9 cellular contexts compared by ENCODE assay signal in genomic region chr11:65489061-65489705, GRCh38. TPM values are rescaled to one million over a fixed set of nuclear protein-coding genes. Genes with fewer than 3 reads are reported as not detected.
DNase-seq lines count a peak whose midpoint lies in the region; ATAC-seq and TF ChIP-seq lines count a peak whose summit lies in the region.
"Had no signal": no experiment of that assay in that cellular context is flagged by ENCODE, and none has a peak within 500 bp of the region (broad histone marks: within the 10 kb centered on the region; RNA-seq: fewer than 3 reads in every experiment).

No MANE protein-coding gene starts in this region.

- peak overlapping the region; percentile 91 for H3K18ac ChIP-seq in trophoblast cell (ENCODE audit: low read length)

- H3K27ac ChIP-seq in BLaER1, result peak overlapping the region; percentile 91
- peak overlapping the region; percentile 100 for H3K27ac ChIP-seq in trophoblast cell (ENCODE audit: low read depth, low read length)
- H3K27ac ChIP-seq in PC-3 (ENCODE audit: low read length), result no peak overlapping the region

- H2BK5ac ChIP-seq in trophoblast cell (ENCODE audit: low read depth, low read length, poor library complexity), result peak overlapping the region; percentile 99

- H3K27me3 Mint-ChIP-seq in glutamatergic neuron (ENCODE audit: unreplicated experiment), result peaks cover 18% of the 10 kb centered on the region

- peak overlapping the region; percentile 97 for H2BK12ac ChIP-seq in trophoblast cell (ENCODE audit: low read length)

- no peaks in the 10 kb centered on the region for H3K36me3 ChIP-seq in BLaER1
- H3K36me3 ChIP-seq in trophoblast cell (ENCODE audit: control insufficient read depth in 1 of 2, insufficient read depth in 2 of 2, low read length in 2 of 2), result no peaks in the 10 kb centered on the region
- H3K36me3 ChIP-seq in PC-3 (ENCODE audit: low read depth, low read length), result no peaks in the 10 kb centered on the region

- H3K14ac ChIP-seq in trophoblast cell (ENCODE audit: low read length), result peak overlapping the region; percentile 97

- H4K8ac ChIP-seq in trophoblast cell (ENCODE audit: low read depth, low read length), result peak overlapping the region; percentile 93

- H2AK5ac ChIP-seq in trophoblast cell (ENCODE audit: low read length), result peak overlapping the region; percentile 90

- no peaks in the 10 kb centered on the region for H3F3A ChIP-seq in PC-3 (ENCODE audit: low read length, unreplicated experiment)

- H3K4ac ChIP-seq in trophoblast cell (ENCODE audit: low read depth, low read length), result peak overlapping the region; percentile 66

- H4K20me1 ChIP-seq in BLaER1, result no peaks in the 10 kb centered on the region
- no peaks in the 10 kb centered on the region for H4K20me1 ChIP-seq in PC-3 (ENCODE audit: low read length)

- H3K4me3 ChIP-seq in BLaER1, result no peak overlapping the region; the same call in 1 of the 2 replicates
- no peak overlapping the region for H3K4me3 ChIP-seq in trophoblast cell (ENCODE audit: low read depth, low read length)
- H3K4me3 ChIP-seq in PC-3 (ENCODE audit: low read length), result no peak overlapping the region

- CTCF ChIA-PET in PC-3 (lab: Charles Lee), result interaction anchor here (0.6 kb wide), 1 partner anchor 19 kb away, joined by 5 read pairs; no protein-coding TSS in a partner anchor

- DNase-seq in SW480 (ENCODE audit: low spot score), result peak; percentile 84
- no peak for DNase-seq in glutamatergic neuron
- DNase-seq in trophoblast cell, result peak; percentile 99 to 100
- DNase-seq in PC-3, result no peak
- DNase-seq in activated CD8-positive, alpha-beta memory T cell treated with anti-CD3 and anti-CD28 coated beads, Interleukin-2, amount 50 U/mL, for 4 hours, result no peak
- DNase-seq: NCI-H1092 had no signal

- peak overlapping the region; percentile 87 for H3K4me3 Mint-ChIP-seq in glutamatergic neuron (ENCODE audit: unreplicated experiment)

- POLR2A ChIA-PET in PC-3 (lab: Charles Lee; ENCODE audit: unreplicated experiment), result interaction anchor here (2.6 kb wide), 1 partner anchor 9 kb away, joined by 21 read pairs; the partner anchor contains the start of gene MALAT1

- H3K27me3 ChIP-seq in BLaER1 (no peaks in the 10 kb centered on the region), trophoblast cell (ENCODE audit: insufficient read depth, low read length) (no peaks in the 10 kb centered on the region), PC-3 (ENCODE audit: low read length) (no peaks in the 10 kb centered on the region)

- no TSS peak for BruUV-seq in PC-3 (replicated peaks; lab: Mats Ljungman, UMichigan)

- peak overlapping the region; percentile 97 for H2BK120ac ChIP-seq in trophoblast cell (ENCODE audit: insufficient read depth, low read length, poor library complexity)

- H3K79me1 ChIP-seq in trophoblast cell (ENCODE audit: low read length), result peaks cover 73% of the 10 kb centered on the region

- peak overlapping the region; percentile 99 for H3K27ac Mint-ChIP-seq in glutamatergic neuron (ENCODE audit: unreplicated experiment)

- no peak for ATAC-seq in GM21723 (IDR thresholded peaks at IDR 0.05; ENCODE audit: unreplicated experiment)
- ATAC-seq in esophagus mucosa, result no peak
- no peak for ATAC-seq in PC-3

- no peaks in the 10 kb centered on the region for H3K9me3 ChIP-seq in BLaER1
- no peaks in the 10 kb centered on the region for H3K9me3 ChIP-seq in trophoblast cell (ENCODE audit: insufficient read depth, low read depth, low read length)
- no peaks in the 10 kb centered on the region for H3K9me3 ChIP-seq in PC-3 (ENCODE audit: low read length)

- no peaks in the 10 kb centered on the region for H3K36me3 Mint-ChIP-seq in glutamatergic neuron (ENCODE audit: unreplicated experiment)

- WGBS in trophoblast cell (ENCODE audit: extremely low coverage, insufficient coverage, insufficient read length), result no CpG with 5 or more reads among the region's 10 CpGs

- intact Hi-C loops in PC-3 (cut with micrococcal nuclease), result no loop called here

- peaks cover 12% of the 10 kb centered on the region for H3K9me3 Mint-ChIP-seq in glutamatergic neuron (ENCODE audit: unreplicated experiment)

- H3K4me2 ChIP-seq in BLaER1, result peak overlapping the region; percentile 92
- H3K4me2 ChIP-seq in trophoblast cell (ENCODE audit: low read length), result peak overlapping the region; percentile 50
- no peak overlapping the region for H3K4me2 ChIP-seq in PC-3 (ENCODE audit: low read length)

- H3K4me1 Mint-ChIP-seq in glutamatergic neuron (ENCODE audit: low read depth, unreplicated experiment), result peaks cover 63% of the 10 kb centered on the region

- no peaks in the 10 kb centered on the region for H3K9me2 ChIP-seq in PC-3 (replicated peaks; ENCODE audit: low read length)

- H4K12ac ChIP-seq in trophoblast cell (ENCODE audit: low read depth, low read length), result no peak overlapping the region

- TF ChIP-seq CTCF in glutamatergic neuron (IDR thresholded peaks at IDR 0.05; ENCODE audit: partially characterized antibody, unreplicated experiment) (no peak), PC-3 (conservative IDR thresholded peaks at IDR 0.05; ENCODE audit: low read depth, low read length) (no peak)

- peaks cover 92% of the 10 kb centered on the region for H3K4me1 ChIP-seq in BLaER1
- peaks cover 62% of the 10 kb centered on the region in 2 experiments for H3K4me1 ChIP-seq in trophoblast cell (ENCODE audit: control insufficient read depth in 1 of 2, insufficient read depth in 2 of 2, low read length in 2 of 2)
- peaks cover 54% of the 10 kb centered on the region for H3K4me1 ChIP-seq in PC-3 (ENCODE audit: insufficient read depth, low read length)

- H3K9ac ChIP-seq in BLaER1, result peak overlapping the region; percentile 76
- no peak overlapping the region for H3K9ac ChIP-seq in trophoblast cell (ENCODE audit: low read length)
- no peak overlapping the region for H3K9ac ChIP-seq in PC-3 (ENCODE audit: low read length)

- H3K79me2 ChIP-seq in trophoblast cell (ENCODE audit: control insufficient read depth, insufficient read depth, low read length, poor library complexity), result peaks cover 39% of the 10 kb centered on the region
- 0 out of 2 replicates have a peak, but pooled peaks cover 3% of the 10 kb centered on the region for H3K79me2 ChIP-seq in PC-3 (ENCODE audit: low read length)

- H2AFZ ChIP-seq in trophoblast cell (ENCODE audit: insufficient read depth, low read length, poor library complexity) (peak overlapping the region; percentile 53), PC-3 (ENCODE audit: low read length) (no peak overlapping the region)

- H3K23ac ChIP-seq in trophoblast cell (ENCODE audit: low read length), result no peak overlapping the region

- peak overlapping the region; percentile 100 for H4K91ac ChIP-seq in trophoblast cell (ENCODE audit: low read depth, low read length)

RNA-seq across cellular contexts. Expression of gene MALAT1, which starts 9.7 kb away (rescaled TPM):
- total RNA-seq in glutamatergic neuron (ENCODE audit: unreplicated experiment), result 18,218 TPM
- 597 and 615 TPM in 2 replicates for polyA plus RNA-seq in trophoblast cell (2013)
- total RNA-seq in esophagus mucosa, result 4,086 TPM
- 1,345 and 2,062 TPM in 2 replicates for total RNA-seq in PC-3 (2014; rRNA removed)

RNA-seq across cellular contexts. Expression of gene SCYL1, which starts 35.7 kb away (rescaled TPM):
- 80.0 TPM for total RNA-seq in glutamatergic neuron (ENCODE audit: unreplicated experiment)
- polyA plus RNA-seq in trophoblast cell (2013), result 117 and 118 TPM in 2 replicates
- total RNA-seq in esophagus mucosa, result 36.7 TPM
- 201 and 262 TPM in 2 replicates for total RNA-seq in PC-3 (2014; rRNA removed)

Comparison
In these comparisons a context has a peak if more than half of its experiments do, and no peak if none do; other contexts are left out.
1. DNase-seq: peak in SW480 (single experiment) and trophoblast cell (2 of 2); none in glutamatergic neuron (single experiment), PC-3 (single experiment) and activated CD8-positive, alpha-beta memory T cell treated with anti-CD3 and anti-CD28 coated beads, Interleukin-2, amount 50 U/mL, for 4 hours (single experiment).